Comparison of ENCODE assay signal across 8 cellular contexts in genomic region chr6:85354761-85355618, GRCh38.
DNase-seq lines count a peak whose midpoint lies in the region; ATAC-seq and TF ChIP-seq lines count a peak whose summit lies in the region.

No MANE protein-coding gene starts in this region.

- H3K27ac ChIP-seq in caudate nucleus (ENCODE audit: low read depth, low read length): no peak overlapping the region

- peak; percentile 63 for DNase-seq in activated gamma-delta T cell treated with Interleukin-2 at 50 U/mL for 16 hours
- DNase-seq in activated gamma-delta T cell (lab: John Stamatoyannopoulos, UW): no peak
- DNase-seq in NCI-H2107 treated with DMSO at 0.1 percent for 48 hours (lab: John Stamatoyannopoulos, UW; ENCODE audit: unreplicated experiment): peak; percentile 36
- DNase-seq in caudate nucleus (lab: John Stamatoyannopoulos, UW): peak in 53 of 61 donors; percentile 0 to 65 (median 15)
- peak; percentile 69 for DNase-seq in left kidney (ENCODE audit: low read depth, low spot score)
- DNase-seq in stimulated activated CD4-positive, alpha-beta T cell treated with anti-CD3 and anti-CD28 coated beads, TNF-alpha, amount 100 ng/mL, for 1 hour (ENCODE audit: low read depth in 3 of 3, low spot score in 1 of 3): peak in 2 of 3 donors; percentile 22 to 35

- TF ChIP-seq CTCF in WI38 (IDR thresholded peaks at IDR 0.05; ENCODE audit: low read depth, low read length): peak; percentile 84

- ATAC-seq in HG02943 (IDR thresholded peaks at IDR 0.05; ENCODE audit: low read depth, unreplicated experiment): peak; percentile 75

- H3K4me3 ChIP-seq in WI38 (ENCODE audit: low read depth, low read length): no peak overlapping the region
